Comparison of ENCODE assay signal across 1 cellular context in the genomic region with DNA sequence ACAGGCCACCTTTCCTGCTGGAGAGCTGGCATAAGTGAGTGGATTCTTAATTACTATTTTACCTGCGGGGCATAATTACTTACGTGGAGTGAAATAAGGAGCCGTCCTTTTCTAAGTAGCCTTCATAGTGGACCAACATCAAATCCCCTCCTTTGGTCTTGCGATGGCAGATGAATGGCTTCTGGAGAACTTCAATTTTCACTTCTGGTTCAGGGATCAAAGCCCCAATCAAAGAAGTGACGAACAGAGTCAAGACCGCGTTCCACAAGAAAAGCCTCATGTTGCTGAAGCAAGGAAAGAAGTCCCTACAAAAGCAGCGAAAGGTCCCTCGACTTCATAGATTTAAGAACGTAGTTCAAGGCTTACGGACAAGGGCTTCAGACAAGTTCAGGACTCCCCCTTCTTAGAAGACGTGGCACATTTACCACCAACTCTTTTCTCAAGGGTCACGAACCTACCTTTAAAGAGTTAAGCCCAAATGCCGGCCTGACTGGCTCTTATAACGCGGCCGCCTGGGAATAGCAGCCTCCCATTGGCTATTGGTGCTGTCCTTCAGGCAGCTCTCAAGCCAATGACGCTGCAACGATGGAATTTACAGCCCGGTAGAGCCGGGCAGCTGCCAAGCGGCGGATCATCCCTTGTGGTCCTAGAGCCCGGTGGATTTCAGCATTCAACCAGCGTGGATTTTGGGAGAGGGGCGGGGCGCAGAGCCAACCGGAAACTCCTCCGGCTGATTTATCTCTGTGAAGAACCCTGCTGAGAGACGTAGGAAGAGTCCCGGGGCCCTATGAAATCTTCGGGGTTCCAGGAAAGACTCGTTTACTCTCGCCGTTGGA.
A peak's percentile ranks its signal among the peaks of the same experiment; 100 is the strongest.
TF ChIP-seq lines count a peak whose summit lies in the region.

TSS of gene FKBP14 (minus strand) at position 474 of the 836 bp plus-strand sequence. CDS start at position 280, 194 bp downstream.

TF ChIP-seq in HepG2, 621 proteins besides CTCF, POLR2A, EP300 and RAD21 (continued from another document and continues in another):
- TF ChIP-seq, protein P1, sequence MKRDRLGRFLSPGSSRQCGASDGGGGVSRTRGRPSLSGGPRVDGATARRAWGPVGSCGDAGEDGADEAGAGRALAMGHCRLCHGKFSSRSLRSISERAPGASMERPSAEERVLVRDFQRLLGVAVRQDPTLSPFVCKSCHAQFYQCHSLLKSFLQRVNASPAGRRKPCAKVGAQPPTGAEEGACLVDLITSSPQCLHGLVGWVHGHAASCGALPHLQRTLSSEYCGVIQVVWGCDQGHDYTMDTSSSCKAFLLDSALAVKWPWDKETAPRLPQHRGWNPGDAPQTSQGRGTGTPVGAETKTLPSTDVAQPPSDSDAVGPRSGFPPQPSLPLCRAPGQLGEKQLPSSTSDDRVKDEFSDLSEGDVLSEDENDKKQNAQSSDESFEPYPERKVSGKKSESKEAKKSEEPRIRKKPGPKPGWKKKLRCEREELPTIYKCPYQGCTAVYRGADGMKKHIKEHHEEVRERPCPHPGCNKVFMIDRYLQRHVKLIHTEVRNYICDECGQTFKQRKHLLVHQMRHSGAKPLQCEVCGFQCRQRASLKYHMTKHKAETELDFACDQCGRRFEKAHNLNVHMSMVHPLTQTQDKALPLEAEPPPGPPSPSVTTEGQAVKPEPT (CRISPR knock-in tag; IDR thresholded peaks at IDR 0.05; ENCODE audit: low read depth) = no peak
- TF ChIP-seq ZSCAN21 (CRISPR knock-in tag; IDR thresholded peaks at IDR 0.05; ENCODE audit: borderline replicate concordance) (no peak), ZNF124 (CRISPR knock-in tag; IDR thresholded peaks at IDR 0.05) (no peak; the same call in 1 of the 2 replicates), CBFB (CRISPR knock-in tag; IDR thresholded peaks at IDR 0.05) (no peak), IKZF5 (CRISPR knock-in tag; IDR thresholded peaks at IDR 0.05) (peak; percentile 88), ZNF512 (CRISPR knock-in tag; IDR thresholded peaks at IDR 0.05) (no peak), ZNF563 (CRISPR knock-in tag; IDR thresholded peaks at IDR 0.05) (no peak), ZMYM4 (CRISPR knock-in tag; IDR thresholded peaks at IDR 0.05) (peak; percentile 98), SMAD3 (CRISPR knock-in tag; IDR thresholded peaks at IDR 0.05) (no peak; the same call in 1 of the 2 replicates), NFKB2 (CRISPR knock-in tag; IDR thresholded peaks at IDR 0.05; ENCODE audit: borderline replicate concordance) (no peak; the same call in 1 of the 2 replicates), HMG20B (CRISPR knock-in tag; conservative IDR thresholded peaks at IDR 0.05) (no peak), ZKSCAN1 (IDR thresholded peaks at IDR 0.05; ENCODE audit: low read length) (no peak), ZNF431 (CRISPR knock-in tag; IDR thresholded peaks at IDR 0.05; ENCODE audit: borderline replicate concordance, low read depth) (0 out of 2 replicates have a peak, but pooled peaks have one; percentile 50), ZNF280D (CRISPR knock-in tag; IDR thresholded peaks at IDR 0.05) (0 out of 2 replicates have a peak, but pooled peaks have one; percentile 16), ZNF207 (IDR thresholded peaks at IDR 0.05; ENCODE audit: borderline replicate concordance) (no peak), TEAD3 (CRISPR knock-in tag; optimal IDR thresholded peaks at IDR 0.05; ENCODE audit: borderline replicate concordance) (peak; percentile 76), TARDBP (CRISPR knock-in tag; IDR thresholded peaks at IDR 0.05) (peak; percentile 56; the same call in 1 of the 2 replicates), ZNF607 (CRISPR knock-in tag; IDR thresholded peaks at IDR 0.05; ENCODE audit: borderline replicate concordance) (peak; percentile 61; the same call in 1 of the 2 replicates), RORA (CRISPR knock-in tag; IDR thresholded peaks at IDR 0.05) (0 out of 2 replicates have a peak, but pooled peaks have one; percentile 46), PAX8 (CRISPR knock-in tag; IDR thresholded peaks at IDR 0.05; ENCODE audit: borderline replicate concordance) (no peak), ZNF251 (CRISPR knock-in tag; IDR thresholded peaks at IDR 0.05) (no peak), SATB2 (CRISPR knock-in tag; IDR thresholded peaks at IDR 0.05) (no peak), ZNF17 (CRISPR knock-in tag; IDR thresholded peaks at IDR 0.05) (no peak), ZSCAN9 (CRISPR knock-in tag; IDR thresholded peaks at IDR 0.05; ENCODE audit: borderline replicate concordance) (peak; percentile 37; the same call in 1 of the 2 replicates), SKI (IDR thresholded peaks at IDR 0.05; ENCODE audit: partially characterized antibody) (peak; percentile 22), ZBTB42 (CRISPR knock-in tag; IDR thresholded peaks at IDR 0.05) (no peak), ZZZ3 (CRISPR knock-in tag; IDR thresholded peaks at IDR 0.05; ENCODE audit: borderline replicate concordance) (no peak; the same call in 1 of the 2 replicates), HIVEP1 (CRISPR knock-in tag; IDR thresholded peaks at IDR 0.05) (no peak; the same call in 1 of the 2 replicates), ZNF737 (CRISPR knock-in tag; IDR thresholded peaks at IDR 0.05; ENCODE audit: borderline replicate concordance) (no peak), ZEB1 (IDR thresholded peaks at IDR 0.05; ENCODE audit: insufficient replicate concordance, low read depth) (no peak), KLF9 (CRISPR knock-in tag; IDR thresholded peaks at IDR 0.05; ENCODE audit: low read depth) (no peak; the same call in 1 of the 2 replicates), MED8 (CRISPR knock-in tag; IDR thresholded peaks at IDR 0.05; ENCODE audit: insufficient replicate concordance) (no peak), MEF2D (CRISPR knock-in tag; IDR thresholded peaks at IDR 0.05) (no peak), PITX1 (CRISPR knock-in tag; IDR thresholded peaks at IDR 0.05) (peak; percentile 79; the same call in 1 of the 2 replicates), ZNF44 (CRISPR knock-in tag; IDR thresholded peaks at IDR 0.05) (no peak), ZFP90 (CRISPR knock-in tag; IDR thresholded peaks at IDR 0.05; ENCODE audit: borderline replicate concordance) (no peak), GATAD1 (CRISPR knock-in tag; IDR thresholded peaks at IDR 0.05) (peak; percentile 71; the same call in 1 of the 2 replicates), ZNF441 (CRISPR knock-in tag; IDR thresholded peaks at IDR 0.05; ENCODE audit: borderline replicate concordance) (0 out of 2 replicates have a peak, but pooled peaks have one; percentile 44), ZNF3 (CRISPR knock-in tag; IDR thresholded peaks at IDR 0.05) (no peak), ZNF687 (CRISPR knock-in tag; IDR thresholded peaks at IDR 0.05) (peak; percentile 72), REPIN1 (CRISPR knock-in tag; IDR thresholded peaks at IDR 0.05; ENCODE audit: borderline replicate concordance, low read depth) (no peak; the same call in 1 of the 2 replicates)
- TF ChIP-seq, protein P2, sequence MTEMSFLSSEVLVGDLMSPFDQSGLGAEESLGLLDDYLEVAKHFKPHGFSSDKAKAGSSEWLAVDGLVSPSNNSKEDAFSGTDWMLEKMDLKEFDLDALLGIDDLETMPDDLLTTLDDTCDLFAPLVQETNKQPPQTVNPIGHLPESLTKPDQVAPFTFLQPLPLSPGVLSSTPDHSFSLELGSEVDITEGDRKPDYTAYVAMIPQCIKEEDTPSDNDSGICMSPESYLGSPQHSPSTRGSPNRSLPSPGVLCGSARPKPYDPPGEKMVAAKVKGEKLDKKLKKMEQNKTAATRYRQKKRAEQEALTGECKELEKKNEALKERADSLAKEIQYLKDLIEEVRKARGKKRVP (CRISPR knock-in tag; IDR thresholded peaks at IDR 0.05) = no peak
- TF ChIP-seq, protein P3, sequence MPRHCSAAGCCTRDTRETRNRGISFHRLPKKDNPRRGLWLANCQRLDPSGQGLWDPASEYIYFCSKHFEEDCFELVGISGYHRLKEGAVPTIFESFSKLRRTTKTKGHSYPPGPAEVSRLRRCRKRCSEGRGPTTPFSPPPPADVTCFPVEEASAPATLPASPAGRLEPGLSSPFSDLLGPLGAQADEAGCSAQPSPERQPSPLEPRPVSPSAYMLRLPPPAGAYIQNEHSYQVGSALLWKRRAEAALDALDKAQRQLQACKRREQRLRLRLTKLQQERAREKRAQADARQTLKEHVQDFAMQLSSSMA (CRISPR knock-in tag; IDR thresholded peaks at IDR 0.05) = no peak
- TF ChIP-seq, protein P4, sequence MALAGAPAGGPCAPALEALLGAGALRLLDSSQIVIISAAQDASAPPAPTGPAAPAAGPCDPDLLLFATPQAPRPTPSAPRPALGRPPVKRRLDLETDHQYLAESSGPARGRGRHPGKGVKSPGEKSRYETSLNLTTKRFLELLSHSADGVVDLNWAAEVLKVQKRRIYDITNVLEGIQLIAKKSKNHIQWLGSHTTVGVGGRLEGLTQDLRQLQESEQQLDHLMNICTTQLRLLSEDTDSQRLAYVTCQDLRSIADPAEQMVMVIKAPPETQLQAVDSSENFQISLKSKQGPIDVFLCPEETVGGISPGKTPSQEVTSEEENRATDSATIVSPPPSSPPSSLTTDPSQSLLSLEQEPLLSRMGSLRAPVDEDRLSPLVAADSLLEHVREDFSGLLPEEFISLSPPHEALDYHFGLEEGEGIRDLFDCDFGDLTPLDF (CRISPR knock-in tag; IDR thresholded peaks at IDR 0.05) = no peak
- TF ChIP-seq, protein P5, sequence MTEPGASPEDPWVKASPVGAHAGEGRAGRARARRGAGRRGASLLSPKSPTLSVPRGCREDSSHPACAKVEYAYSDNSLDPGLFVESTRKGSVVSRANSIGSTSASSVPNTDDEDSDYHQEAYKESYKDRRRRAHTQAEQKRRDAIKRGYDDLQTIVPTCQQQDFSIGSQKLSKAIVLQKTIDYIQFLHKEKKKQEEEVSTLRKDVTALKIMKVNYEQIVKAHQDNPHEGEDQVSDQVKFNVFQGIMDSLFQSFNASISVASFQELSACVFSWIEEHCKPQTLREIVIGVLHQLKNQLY (CRISPR knock-in tag; IDR thresholded peaks at IDR 0.05) = peak; percentile 49; the same call in 1 of the 2 replicates
